ENCODE assay signal across 8 cellular contexts in genomic region chr1:228378453-228379164, GRCh38. TPM values are rescaled to one million over a fixed set of nuclear protein-coding genes. Genes with fewer than 3 reads are reported as not detected.
DNase-seq lines count a peak whose midpoint lies in the region; ATAC-seq and TF ChIP-seq lines count a peak whose summit lies in the region.

No MANE protein-coding gene starts in this region.

- H3K9ac ChIP-seq in colonic mucosa (ENCODE audit: low read depth in 2 of 2, low read length in 2 of 2) = peak overlapping the region in 1 of 2 donors; percentile 40

- peaks cover 7% of the 10 kb centered on the region for H3K4me1 ChIP-seq in colonic mucosa

- ATAC-seq in left colon = peak; percentile 74

- peak overlapping the region; percentile 46 for H3K4me3 ChIP-seq in colonic mucosa

- no peaks in the 10 kb centered on the region for H3K9me3 ChIP-seq in colonic mucosa

- DNase-seq in EH (ENCODE audit: low read depth) (peak; percentile 76), NCI-H1930 (lab: John Stamatoyannopoulos, UW) (peak; percentile 74 to 81), colonic mucosa (peak; percentile 68), left colon (peak; percentile 62 to 70), kidney glomerular epithelial cell (lab: John Stamatoyannopoulos, UW) (no peak), A172 (ENCODE audit: low spot score) (no peak)
- peak; percentile 39 to 45 for DNase-seq in activated CD4-positive, alpha-beta T cell treated with anti-CD3 and anti-CD28 coated beads for 24 hours (ENCODE audit: low read depth in 2 of 2)
- DNase-seq in stimulated activated CD4-positive, alpha-beta T cell treated with anti-CD3 and anti-CD28 coated beads, Interleukin-1b, Interleukin-23, amount 100 ng/mL, for 24 hours (ENCODE audit: low read depth in 4 of 4, low spot score in 1 of 4) = peak in 3 of 4 experiments; percentile 24 to 50 (median 35)

- intact Hi-C loops in colonic mucosa (cut with DNase I) (no loop called here), left colon (cut with DNase I, micrococcal nuclease) (no loop called here)

- peak; percentile 29 for TF ChIP-seq CTCF in colonic mucosa (IDR thresholded peaks at IDR 0.05)

- H3K27me3 ChIP-seq in colonic mucosa = no peaks in the 10 kb centered on the region

- H3K27ac ChIP-seq in colonic mucosa = no peak overlapping the region

- no peaks in the 10 kb centered on the region for H3K36me3 ChIP-seq in colonic mucosa

RNA-seq across cellular contexts. Expression of gene TRIM11, which starts 28.0 kb away (rescaled TPM):
- total RNA-seq in colonic mucosa = 10 to 100 TPM; 38.1 to 48.9 TPM
- 10 to 100 TPM; 34.8 to 36.5 TPM for total RNA-seq in left colon
- total RNA-seq in A172 (2014; rRNA removed; shearing (Covaris generic)) = 35.9 and 36.1 TPM in 2 replicates

RNA-seq across cellular contexts. Expression of gene TRIM17, which starts 38.1 kb away (rescaled TPM):
- total RNA-seq in colonic mucosa (under 1 TPM in 1 of 2 donors, not detected in 1; 0.21 TPM), left colon (under 1 TPM in 1 of 2 donors, not detected in 1; 0.31 TPM)
- total RNA-seq in A172 (2014; rRNA removed; shearing (Covaris generic)) = not detected in 2 replicates

Comparison
In these comparisons a context has a peak if more than half of its experiments do, and no peak if none do; other contexts are left out.
1. DNase-seq: peak in EH (single experiment), NCI-H1930 (2 of 2), activated CD4-positive, alpha-beta T cell treated with anti-CD3 and anti-CD28 coated beads for 24 hours (2 of 2), colonic mucosa (single experiment), left colon (2 of 2) and stimulated activated CD4-positive, alpha-beta T cell treated with anti-CD3 and anti-CD28 coated beads, Interleukin-1b, Interleukin-23, amount 100 ng/mL, for 24 hours (3 of 4); none in kidney glomerular epithelial cell (single experiment) and A172 (single experiment).